ENCODE assay signal across 22 cellular contexts in the genomic region with DNA sequence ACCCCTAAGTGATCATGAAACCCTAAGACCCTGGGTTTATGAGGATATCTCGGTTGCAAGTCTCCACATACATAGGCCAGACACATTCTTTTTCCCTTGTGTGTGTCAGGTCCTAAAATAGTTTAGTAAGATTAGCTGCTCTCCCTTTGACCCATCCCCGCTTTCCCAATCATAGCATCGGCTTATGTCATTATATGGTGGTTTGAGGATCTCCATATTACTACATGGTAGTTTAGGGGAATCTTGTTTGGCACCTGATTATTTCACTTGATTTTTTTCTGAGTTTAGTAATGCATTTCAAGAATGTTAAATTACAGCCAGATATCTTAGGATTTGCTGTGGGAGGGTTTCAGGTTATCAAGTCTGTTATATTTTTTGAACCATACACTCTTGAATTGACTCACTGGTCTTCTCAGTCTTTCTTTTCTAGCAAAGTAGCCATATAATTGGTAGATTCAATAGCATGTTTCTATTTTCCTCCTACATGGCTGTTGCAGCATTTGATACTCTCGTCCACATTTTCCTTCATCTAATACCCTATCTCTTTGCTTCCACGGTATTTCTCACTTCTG.
"Had no signal": no experiment of that assay in that cellular context is flagged by ENCODE, and none has a peak within 500 bp of the region (broad histone marks: within the 10 kb centered on the region; RNA-seq: fewer than 3 reads in every experiment).

No MANE protein-coding gene starts in this region.

- H3K36me3 ChIP-seq: brain microvascular endothelial cell, neutrophil, pancreas, stomach had no signal

- H3K4me3 ChIP-seq: lung, pancreas, smooth muscle cell, stomach had no signal

- H3K4me1 ChIP-seq: foreskin keratinocyte, pancreas, stomach had no signal

- H3K27me3 ChIP-seq: brain microvascular endothelial cell, foreskin keratinocyte, neutrophil, pancreas, stomach had no signal

- ATAC-seq: activated CD8-positive, alpha-beta T cell treated with anti-CD3 and anti-CD28 coated beads for 36 hours; activated naive CD8-positive, alpha-beta T cell treated with anti-CD3 and anti-CD28 coated beads, Interleukin-2, amount 50 U/mL, for 24 hours; foreskin keratinocyte; left lobe of liver; natural killer cell treated with Interleukin-12 subunit alpha and Interleukin-12 subunit beta and Interleukin-15 and Interleukin-18, amount 100 ng/mL, for 72 hours; pancreas; sciatic nerve had no signal

- H3K9me3 ChIP-seq: neutrophil, pancreas, stomach had no signal

- DNase-seq: activated CD4-positive, alpha-beta T cell treated with anti-CD3 and anti-CD28 coated beads, Interleukin-2, amount 10 ng/mL, durations not matched to agents 24 days and 14 days; activated CD8-positive, alpha-beta T cell treated with anti-CD3 and anti-CD28 coated beads for 36 hours; activated effector memory CD4-positive, alpha-beta T cell treated with Interleukin-2 at 50 U/mL for 16 hours; activated naive CD4-positive, alpha-beta T cell treated with anti-CD3 and anti-CD28 coated beads, Interleukin-2, amount 10 ng/mL, durations not matched to agents 7 days and 5 days; activated naive CD8-positive, alpha-beta T cell treated with anti-CD3 and anti-CD28 coated beads, Interleukin-2, amount 50 U/mL, for 24 hours; activated T-cell treated with anti-CD3 and anti-CD28 coated beads, Interleukin-2, amount 50 U/mL, for 48 hours; anterior cingulate cortex; brain microvascular endothelial cell; central memory CD4-positive, alpha-beta T cell; foreskin keratinocyte; kidney; pancreas; stimulated activated CD4-positive, alpha-beta T cell treated with anti-CD3 and anti-CD28 coated beads, Interleukin-4, amount 100 ng/mL, for 1 hour; stomach; trophoblast cell had no signal

- H3K4me2 ChIP-seq: smooth muscle cell had no signal

- H3K27ac ChIP-seq: brain microvascular endothelial cell, foreskin keratinocyte, neutrophil, pancreas, stomach had no signal

- FAIRE-seq: colon, kidney, pancreas had no signal
